ENCODE assay signal across 12 cellular contexts in the genomic region with DNA sequence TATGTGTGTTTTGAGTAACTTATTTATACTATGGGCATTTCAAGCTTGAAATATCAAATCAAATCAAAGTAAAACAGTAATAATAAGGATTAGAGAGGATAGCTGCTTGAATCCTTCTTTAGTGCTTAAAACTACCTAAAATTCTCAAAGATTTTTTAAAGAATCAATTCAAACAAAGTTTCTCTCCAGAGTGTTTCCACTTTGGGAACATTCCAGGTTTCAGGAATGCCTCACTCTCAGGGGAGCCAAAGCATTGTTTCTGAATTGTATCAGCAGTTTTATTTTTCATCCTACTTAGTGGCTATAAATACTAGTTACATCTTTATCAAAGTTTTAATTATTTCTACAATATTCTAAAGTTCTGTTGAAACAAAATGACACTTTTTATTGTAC. TPM values are rescaled to one million over a fixed set of nuclear protein-coding genes. Genes with fewer than 3 reads are reported as not detected.
DNase-seq lines count a peak whose midpoint lies in the region; ATAC-seq and TF ChIP-seq lines count a peak whose summit lies in the region.
"Had no signal": no experiment of that assay in that cellular context is flagged by ENCODE, and none has a peak within 500 bp of the region (broad histone marks: within the 10 kb centered on the region; RNA-seq: fewer than 3 reads in every experiment).

No MANE protein-coding gene starts in this region.

- H3K9me3 ChIP-seq in AG04450 (ENCODE audit: control insufficient read depth, insufficient read depth, low read length) = no peaks in the 10 kb centered on the region
- no peaks in the 10 kb centered on the region for H3K9me3 ChIP-seq in heart left ventricle
- H3K9me3 ChIP-seq in prostate gland = no peaks in the 10 kb centered on the region
- no peaks in the 10 kb centered on the region for H3K9me3 ChIP-seq in effector memory CD4-positive, alpha-beta T cell (ENCODE audit: control insufficient read depth, low read length)

- H3K27ac ChIP-seq in AG04450 (ENCODE audit: low read depth, low read length) (no peak overlapping the region), heart left ventricle (peak overlapping the region; percentile 58 to 88 (median 82)), prostate gland (peak overlapping the region; percentile 57 to 70)
- no peak overlapping the region for H3K27ac ChIP-seq in effector memory CD4-positive, alpha-beta T cell (ENCODE audit: insufficient read depth, low read length, poor library complexity, severe bottlenecking)
- H3K27ac ChIP-seq: C4-2B had no signal

- H3K36me3 ChIP-seq in heart left ventricle = no peaks in the 10 kb centered on the region
- H3K36me3 ChIP-seq in prostate gland = no peaks in the 10 kb centered on the region
- no peaks in the 10 kb centered on the region for H3K36me3 ChIP-seq in effector memory CD4-positive, alpha-beta T cell (ENCODE audit: control insufficient read depth, insufficient read depth, low read length)

- H3K27me3 ChIP-seq in AG04450 (ENCODE audit: control insufficient read depth, insufficient read depth, low read length) (no peaks in the 10 kb centered on the region), heart left ventricle (no peaks in the 10 kb centered on the region), prostate gland (replicated peaks; ENCODE audit: insufficient read depth) (no peaks in the 10 kb centered on the region)
- no peaks in the 10 kb centered on the region for H3K27me3 ChIP-seq in effector memory CD4-positive, alpha-beta T cell (replicated peaks; ENCODE audit: control insufficient read depth, insufficient read depth, low read length, poor library complexity, severe bottlenecking)

- TF ChIP-seq CTCF in AG04450 (IDR thresholded peaks at IDR 0.05; ENCODE audit: low read depth, low read length) (no peak), astrocyte of the cerebellum (IDR thresholded peaks at IDR 0.05; ENCODE audit: low read depth, low read length, missing control alignments) (no peak), heart left ventricle (IDR thresholded peaks at IDR 0.05) (no peak), prostate gland (IDR thresholded peaks at IDR 0.05) (no peak)

- POLR2A ChIA-PET in AG04450 (lab: Yijun Ruan, JAX) = no interaction called here

- H3K4me1 ChIP-seq in heart left ventricle = peaks cover 0 to 39% (median 14%) of the 10 kb centered on the region in 12 donors
- H3K4me1 ChIP-seq in prostate gland (replicated peaks) = no peaks in the 10 kb centered on the region
- no peaks in the 10 kb centered on the region for H3K4me1 ChIP-seq in effector memory CD4-positive, alpha-beta T cell (ENCODE audit: control insufficient read depth, insufficient read depth, low read length, poor library complexity, severe bottlenecking)

- peak in 3 of 4 donors; percentile 59 to 83 (median 73) for ATAC-seq in heart left ventricle
- no peak for ATAC-seq in GM18505 (IDR thresholded peaks at IDR 0.05; ENCODE audit: unreplicated experiment)
- no peak for ATAC-seq in HG02970 (IDR thresholded peaks at IDR 0.05; ENCODE audit: low FRiP score, unreplicated experiment)
- ATAC-seq: activated CD8-positive, alpha-beta memory T cell treated with anti-CD3 and anti-CD28 coated beads, Interleukin-2, amount 10 ng/mL, durations not matched to agents 7 days and 5 days had no signal

- in situ Hi-C loops in astrocyte of the cerebellum (cut with HindIII; ENCODE audit: low sequenced_read_pairs) = no loop called here

- TF ChIP-seq POLR2A in heart left ventricle (IDR thresholded peaks at IDR 0.05) (no peak), prostate gland (IDR thresholded peaks at IDR 0.05) (no peak), GM18505 (IDR thresholded peaks at IDR 0.05; ENCODE audit: borderline replicate concordance, extremely low read depth, insufficient read depth, insufficient read length) (no peak)

- no peak for DNase-seq in AG04450 (ENCODE audit: low read depth, low spot score)
- DNase-seq in astrocyte of the cerebellum (ENCODE audit: low read depth) = peak; percentile 27
- no peak for DNase-seq in heart left ventricle
- DNase-seq in prostate gland (ENCODE audit: low spot score) = no peak
- DNase-seq in effector memory CD4-positive, alpha-beta T cell = no peak
- no peak for DNase-seq in D341Med (ENCODE audit: low spot score)
- DNase-seq: activated CD8-positive, alpha-beta memory T cell treated with anti-CD3 and anti-CD28 coated beads, Interleukin-2, amount 10 ng/mL, durations not matched to agents 7 days and 5 days; NCI-H2029; SW 1271 had no signal

- intact Hi-C loops in heart left ventricle (cut with DNase I) (loop anchor here in 1 of 10 donors (10.0 kb wide), 1 partner anchor 121 kb away; no protein-coding TSS in a partner anchor), prostate gland (cut with DNase I) (no loop called here)

- H3K4me3 ChIP-seq in AG04450 (ENCODE audit: low read depth, low read length) = peak overlapping the region; percentile 46; the same call in 1 of the 2 replicates
- H3K4me3 ChIP-seq in astrocyte of the cerebellum (ENCODE audit: low read depth, low read length) = peak overlapping the region; percentile 58
- peak overlapping the region; percentile 30 to 76 (median 63) for H3K4me3 ChIP-seq in heart left ventricle
- H3K4me3 ChIP-seq in prostate gland = peak overlapping the region; percentile 30 to 32
- H3K4me3 ChIP-seq in effector memory CD4-positive, alpha-beta T cell (ENCODE audit: insufficient read depth, low read depth, low read length, poor library complexity, severe bottlenecking) = no peak overlapping the region

- CTCF ChIA-PET in AG04450 (lab: Charles Lee) = no interaction called here

RNA-seq across cellular contexts. Expression of a gene that starts 0.8 kb away (rescaled TPM):
- polyA plus RNA-seq in AG04450 (2011; rRNA removed) (0.06 and 0.16 TPM in 2 replicates), heart left ventricle (1 to 10 TPM in 1 of 2 donors, under 1 TPM in 1; 0.95 to 1.4 TPM)
- 0.14 and 0.17 TPM in 2 replicates for polyA minus RNA-seq in AG04450 (2011; rRNA and poly(A)+ RNA removed)
- total RNA-seq in heart left ventricle (10 to 100 TPM in 2 of 9 donors, 1 to 10 TPM in 7; 3.1 to 11.5 (median 5.8) TPM), prostate gland (1 to 10 TPM; 1.4 to 3.5 TPM)
- total RNA-seq: activated CD8-positive, alpha-beta memory T cell treated with anti-CD3 and anti-CD28 coated beads, Interleukin-2, amount 10 ng/mL, durations not matched to agents 7 days and 5 days had no signal

RNA-seq across cellular contexts. Expression of a gene that starts 38.7 kb away (rescaled TPM):
- polyA plus RNA-seq in AG04450 (2011; rRNA removed) (0.20 TPM in 1 of 2 replicates, not detected in the other), heart left ventricle (under 1 TPM in 1 of 2 donors, not detected in 1; 0.07 TPM)
- not detected in 2 replicates for polyA minus RNA-seq in AG04450 (2011; rRNA and poly(A)+ RNA removed)
- total RNA-seq in heart left ventricle (under 1 TPM in 3 of 9 donors, not detected in 6; 0.24 to 0.79 (median 0.68) TPM), prostate gland (under 1 TPM in 1 of 2 donors, not detected in 1; 0.96 TPM)
- total RNA-seq: activated CD8-positive, alpha-beta memory T cell treated with anti-CD3 and anti-CD28 coated beads, Interleukin-2, amount 10 ng/mL, durations not matched to agents 7 days and 5 days had no signal

Comparison
In these comparisons a context has a peak if more than half of its experiments do, and no peak if none do; other contexts are left out.
1. H3K27ac ChIP-seq: peak in heart left ventricle (12 of 12) and prostate gland (2 of 2); none in AG04450 (single experiment) and effector memory CD4-positive, alpha-beta T cell (single experiment).
2. ATAC-seq: peak in heart left ventricle (3 of 4); none in GM18505 (single experiment) and HG02970 (single experiment).